Comparison of ENCODE assay signal across 26 cellular contexts in the genomic region with DNA sequence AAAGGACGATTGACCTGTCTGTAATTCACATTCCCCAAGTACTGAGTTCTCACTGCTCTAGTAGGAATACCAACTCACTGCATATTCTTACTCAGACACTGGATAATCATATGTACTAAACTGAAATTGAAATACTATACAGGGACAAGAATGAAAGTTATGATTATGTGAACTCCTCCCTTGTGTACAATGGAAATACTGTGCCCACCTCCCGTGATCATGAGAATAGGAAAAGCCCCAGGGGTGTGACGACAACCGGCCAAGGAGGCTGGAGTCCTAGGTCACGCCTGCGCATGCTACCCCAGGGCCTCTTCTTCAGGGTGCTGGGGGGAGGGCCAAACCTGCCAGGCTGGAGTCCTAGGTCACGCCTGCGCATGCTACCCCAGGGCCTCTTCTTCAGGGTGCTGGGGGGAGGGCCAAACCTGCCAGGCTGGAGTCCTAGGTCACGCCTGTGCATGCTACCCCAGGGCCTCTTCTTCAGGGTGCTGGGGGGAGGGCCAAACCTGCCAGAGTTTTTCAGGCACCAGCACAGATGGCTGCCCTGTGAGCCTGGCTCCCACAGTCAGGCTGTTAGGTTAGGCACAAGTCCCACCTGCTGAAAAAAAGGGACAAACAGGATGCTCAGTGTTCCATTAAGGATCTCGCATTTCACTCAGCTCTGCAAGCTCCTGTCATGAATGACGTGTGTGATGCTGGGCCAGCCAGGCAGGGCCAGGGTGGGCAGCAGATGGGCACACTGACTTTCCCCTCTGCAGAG.
DNase-seq lines count a peak whose midpoint lies in the region; ATAC-seq and TF ChIP-seq lines count a peak whose summit lies in the region.
"Had no signal": no experiment of that assay in that cellular context is flagged by ENCODE, and none has a peak within 500 bp of the region (broad histone marks: within the 10 kb centered on the region; RNA-seq: fewer than 3 reads in every experiment).

No MANE protein-coding gene starts in this region.

- H3K4me1 ChIP-seq in right cardiac atrium (ENCODE audit: control insufficient read depth, insufficient read depth, low read length) = no peaks in the 10 kb centered on the region
- H3K4me1 ChIP-seq in stomach smooth muscle (ENCODE audit: control insufficient read depth, insufficient read depth, low read length) = peaks cover 27% of the 10 kb centered on the region
- H3K4me1 ChIP-seq: prostate gland had no signal

- DNase-seq in Right ventricle myocardium superior = no peak
- DNase-seq in right cardiac atrium = no peak
- peak; percentile 97 for DNase-seq in NCI-H2171 treated with DMSO at 0.1 percent for 48 hours (lab: John Stamatoyannopoulos, UW)
- DNase-seq in foreskin melanocyte = peak; percentile 54
- DNase-seq in natural killer cell = no peak
- DNase-seq: activated CD4-positive, alpha-beta T cell treated with anti-CD3 and anti-CD28 coated beads, Interleukin-2, amount 50 U/mL, for 48 hours; activated CD4-positive, CD25-positive, alpha-beta regulatory T cell treated with anti-CD3 and anti-CD28 coated beads, Interleukin-2, amount 50 U/mL, for 72 hours; activated naive CD4-positive, alpha-beta T cell; activated T-cell treated with anti-CD3 and anti-CD28 coated beads, Interleukin-2, amount 50 U/mL, for 72 hours; CD4-positive, alpha-beta memory T cell; central memory CD4-positive, alpha-beta T cell; erythroblast; kidney; MV-4-11; naive B cell; NCI-H187; NK-92 treated with Interleukin-12 subunit alpha and Interleukin-12 subunit beta, amount 100 ng/mL, for 24 hours; stimulated activated CD4-positive, alpha-beta T cell treated with anti-CD3 and anti-CD28 coated beads, Interleukin-4, amount 100 ng/mL, for 24 hours; T-helper 2 cell had no signal

- no peaks in the 10 kb centered on the region for H3K9me3 Mint-ChIP-seq in natural killer cell
- H3K9me3 Mint-ChIP-seq: dendritic cell treated with granulocyte-macrophage colony-stimulating factor and Interleukin-4, amounts not matched to agents 40 ng/mL and 50 ng/mL, for 4 days had no signal

- WGBS in right cardiac atrium = 81% methylated on average over 11 of the region's 11 CpGs

- H3K9me3 ChIP-seq in right cardiac atrium (ENCODE audit: control insufficient read depth, low read length) = no peaks in the 10 kb centered on the region
- H3K9me3 ChIP-seq in stomach smooth muscle (ENCODE audit: control insufficient read depth in 2 of 2, low read length in 2 of 2) = peaks cover 0 to 7% of the 10 kb centered on the region in 2 donors
- H3K9me3 ChIP-seq: prostate gland, transverse colon had no signal

- H3K27me3 ChIP-seq in right cardiac atrium (ENCODE audit: control insufficient read depth, insufficient read depth) = no peaks in the 10 kb centered on the region
- no peaks in the 10 kb centered on the region for H3K27me3 ChIP-seq in stomach smooth muscle (ENCODE audit: control insufficient read depth in 1 of 2, insufficient read depth in 2 of 2, low read length in 2 of 2)

- H3K36me3 Mint-ChIP-seq in natural killer cell = no peaks in the 10 kb centered on the region
- H3K36me3 Mint-ChIP-seq: CD4-positive, alpha-beta memory T cell; mesothelial cell of epicardium; naive B cell had no signal

- H3K4me3 ChIP-seq in right cardiac atrium (ENCODE audit: low read length) (no peak overlapping the region), stomach smooth muscle (ENCODE audit: low read length in 2 of 2) (no peak overlapping the region)
- H3K4me3 ChIP-seq: prostate gland, transverse colon had no signal

- H3K9ac ChIP-seq in stomach smooth muscle (ENCODE audit: low read length in 2 of 2) = no peak overlapping the region

- H3K4me3 Mint-ChIP-seq in natural killer cell = no peak overlapping the region
- H3K4me3 Mint-ChIP-seq: activated T-cell treated with anti-CD3 and anti-CD28 coated beads, Interleukin-2, amount 50 U/mL, for 72 hours; dendritic cell treated with granulocyte-macrophage colony-stimulating factor and Interleukin-4, amounts not matched to agents 40 ng/mL and 50 ng/mL, for 4 days; mesothelial cell of epicardium; naive B cell had no signal

- TF ChIP-seq CTCF in natural killer cell (IDR thresholded peaks at IDR 0.05) = no peak

- intact Hi-C loops in Right ventricle myocardium superior (cut with DNase I) (no loop called here), right cardiac atrium (cut with DNase I) (no loop called here), natural killer cell (cut with micrococcal nuclease) (no loop called here)

- no peaks in the 10 kb centered on the region for H3K36me3 ChIP-seq in stomach smooth muscle (ENCODE audit: control insufficient read depth in 2 of 2, insufficient read depth in 2 of 2, low read length in 2 of 2)
- H3K36me3 ChIP-seq: prostate gland, transverse colon had no signal

- no peaks in the 10 kb centered on the region for H3K4me1 Mint-ChIP-seq in natural killer cell
- H3K4me1 Mint-ChIP-seq: CD4-positive, alpha-beta memory T cell; naive B cell had no signal

- peak; percentile 56 for ATAC-seq in Right ventricle myocardium superior (ENCODE audit: poor library complexity)
- ATAC-seq in right cardiac atrium = no peak
- no peak for ATAC-seq in GM19467 (IDR thresholded peaks at IDR 0.05; ENCODE audit: unreplicated experiment)
- ATAC-seq in natural killer cell = no peak
- no peak for ATAC-seq in GM18520 (IDR thresholded peaks at IDR 0.05; ENCODE audit: unreplicated experiment)
- ATAC-seq: activated T-cell treated with anti-CD3 and anti-CD28 coated beads, Interleukin-2, amount 50 U/mL, for 72 hours had no signal

- H3K27me3 Mint-ChIP-seq in natural killer cell (ENCODE audit: low read depth in 2 of 2) = peaks cover 5 to 25% of the 10 kb centered on the region in 2 donors
- H3K27me3 Mint-ChIP-seq: dendritic cell treated with granulocyte-macrophage colony-stimulating factor and Interleukin-4, amounts not matched to agents 40 ng/mL and 50 ng/mL, for 4 days had no signal

- H3K27ac ChIP-seq in right cardiac atrium (ENCODE audit: low read length) (no peak overlapping the region), stomach smooth muscle (ENCODE audit: low read length) (peak overlapping the region; percentile 64)
- H3K27ac ChIP-seq: prostate gland had no signal

- no peak overlapping the region for H3K27ac Mint-ChIP-seq in natural killer cell
- H3K27ac Mint-ChIP-seq: activated T-cell treated with anti-CD3 and anti-CD28 coated beads, Interleukin-2, amount 50 U/mL, for 72 hours; CD4-positive, alpha-beta memory T cell; dendritic cell treated with granulocyte-macrophage colony-stimulating factor and Interleukin-4, amounts not matched to agents 40 ng/mL and 50 ng/mL, for 4 days; mesothelial cell of epicardium; naive B cell had no signal

Comparison
In these comparisons a context has a peak if more than half of its experiments do, and no peak if none do; other contexts are left out.
1. DNase-seq: peak in NCI-H2171 treated with DMSO at 0.1 percent for 48 hours (single experiment) and foreskin melanocyte (single experiment); none in Right ventricle myocardium superior (single experiment), right cardiac atrium (0 of 3) and natural killer cell (single experiment).